Comparison of ENCODE assay signal across 8 cellular contexts in genomic region chr7:6615853-6616555, GRCh38. TPM values are rescaled to one million over a fixed set of nuclear protein-coding genes. Genes with fewer than 3 reads are reported as not detected.
DNase-seq lines count a peak whose midpoint lies in the region; ATAC-seq lines count a peak whose summit lies in the region.

No MANE protein-coding gene starts in this region.

- peaks cover 37% of the 10 kb centered on the region for H3K27me3 Mint-ChIP-seq in activated T-helper 1 cell treated with anti-CD3 and anti-CD28 coated beads, Interleukin-12 subunit alpha, Interleukin-12 subunit beta, Interleukin-2, Interleukin-4 antibody, amounts not matched to agents 30 ng/mL and 10 ng/mL and 1 ng/mL, durations not matched to agents 14 hours and 24 hours and 36 hours (ENCODE audit: insufficient read depth)

- H3K4me1 ChIP-seq in skeletal muscle tissue (ENCODE audit: control insufficient read depth in 3 of 3, insufficient read depth in 3 of 3, low read length in 3 of 3): peaks cover 3 to 13% (median 10%) of the 10 kb centered on the region in 3 donors

- no peak overlapping the region for H3K27ac Mint-ChIP-seq in activated T-helper 1 cell treated with anti-CD3 and anti-CD28 coated beads, Interleukin-12 subunit alpha, Interleukin-12 subunit beta, Interleukin-2, Interleukin-4 antibody, amounts not matched to agents 30 ng/mL and 10 ng/mL and 1 ng/mL, durations not matched to agents 14 hours and 24 hours and 36 hours

- no peaks in the 10 kb centered on the region for H3K9me3 ChIP-seq in skeletal muscle tissue (ENCODE audit: control insufficient read depth in 3 of 3, low read length in 3 of 3)

- intact Hi-C loops in activated T-helper 1 cell treated with anti-CD3 and anti-CD28 coated beads, Interleukin-12 subunit alpha, Interleukin-12 subunit beta, Interleukin-2, Interleukin-4 antibody, amounts not matched to agents 30 ng/mL and 10 ng/mL and 1 ng/mL, durations not matched to agents 14 hours and 24 hours and 36 hours (cut with micrococcal nuclease): no loop called here

- H3K27me3 ChIP-seq in skeletal muscle tissue (ENCODE audit: control insufficient read depth in 3 of 3, insufficient read depth in 3 of 3, low read length in 3 of 3): peaks cover 0 to 3% (median 0%) of the 10 kb centered on the region in 3 donors

- peaks cover 0 to 6% (median 3%) of the 10 kb centered on the region in 3 donors for H3K36me3 ChIP-seq in skeletal muscle tissue (ENCODE audit: control insufficient read depth in 3 of 3, insufficient read depth in 3 of 3, low read length in 3 of 3)

- H3K36me3 Mint-ChIP-seq in activated T-helper 1 cell treated with anti-CD3 and anti-CD28 coated beads, Interleukin-12 subunit alpha, Interleukin-12 subunit beta, Interleukin-2, Interleukin-4 antibody, amounts not matched to agents 30 ng/mL and 10 ng/mL and 1 ng/mL, durations not matched to agents 14 hours and 24 hours and 36 hours (ENCODE audit: low read depth): no peaks in the 10 kb centered on the region

- H3K4me1 Mint-ChIP-seq in activated T-helper 1 cell treated with anti-CD3 and anti-CD28 coated beads, Interleukin-12 subunit alpha, Interleukin-12 subunit beta, Interleukin-2, Interleukin-4 antibody, amounts not matched to agents 30 ng/mL and 10 ng/mL and 1 ng/mL, durations not matched to agents 14 hours and 24 hours and 36 hours (ENCODE audit: low read depth): peaks cover 12% of the 10 kb centered on the region

- peak overlapping the region; percentile 33 for H3K4me3 Mint-ChIP-seq in activated T-helper 1 cell treated with anti-CD3 and anti-CD28 coated beads, Interleukin-12 subunit alpha, Interleukin-12 subunit beta, Interleukin-2, Interleukin-4 antibody, amounts not matched to agents 30 ng/mL and 10 ng/mL and 1 ng/mL, durations not matched to agents 14 hours and 24 hours and 36 hours

- peak overlapping the region; percentile 66 to 82 (median 69) for H3K9ac ChIP-seq in skeletal muscle tissue (ENCODE audit: low read depth in 1 of 3, low read length in 3 of 3)

- no peaks in the 10 kb centered on the region for H3K9me3 Mint-ChIP-seq in activated T-helper 1 cell treated with anti-CD3 and anti-CD28 coated beads, Interleukin-12 subunit alpha, Interleukin-12 subunit beta, Interleukin-2, Interleukin-4 antibody, amounts not matched to agents 30 ng/mL and 10 ng/mL and 1 ng/mL, durations not matched to agents 14 hours and 24 hours and 36 hours

- H3K27ac ChIP-seq in skeletal muscle tissue (ENCODE audit: low read depth, low read length): no peak overlapping the region

- ATAC-seq in GM18858 (IDR thresholded peaks at IDR 0.05; ENCODE audit: unreplicated experiment) (no peak), GM19463 (IDR thresholded peaks at IDR 0.05; ENCODE audit: unreplicated experiment) (no peak)

- H3K4me3 ChIP-seq in iPS-11a (ENCODE audit: low read depth, low read length) (peak overlapping the region; percentile 51), skeletal muscle tissue (ENCODE audit: low read length in 3 of 3) (peak overlapping the region; percentile 61 to 78 (median 69))

- DNase-seq in NCI-H1417 (lab: John Stamatoyannopoulos, UW) (peak in 2 of 3 experiments; percentile 76 to 82), NCI-H1417 treated with DMSO at 0.1 percent for 48 hours (lab: John Stamatoyannopoulos, UW) (no peak), UCSD-AML1 (lab: John Stamatoyannopoulos, UW; ENCODE audit: unreplicated experiment) (no peak)
- DNase-seq in activated T-helper 1 cell treated with anti-CD3 and anti-CD28 coated beads, Interleukin-12 subunit alpha, Interleukin-12 subunit beta, Interleukin-2, Interleukin-4 antibody, amounts not matched to agents 30 ng/mL and 10 ng/mL and 1 ng/mL, durations not matched to agents 14 hours and 24 hours and 36 hours (ENCODE audit: low spot score): no peak

RNA-seq across cellular contexts. Expression of gene ZNF853, which starts 0.6 kb away (rescaled TPM):
- 0.41 and 0.42 TPM in 2 replicates for total RNA-seq in activated T-helper 1 cell treated with anti-CD3 and anti-CD28 coated beads, Interleukin-12 subunit alpha, Interleukin-12 subunit beta, Interleukin-2, Interleukin-4 antibody, amounts not matched to agents 30 ng/mL and 10 ng/mL and 1 ng/mL, durations not matched to agents 14 hours and 24 hours and 36 hours
- total RNA-seq in skeletal muscle tissue: 12.0 TPM

RNA-seq across cellular contexts. Expression of gene ZNF316, which starts 21.1 kb away (rescaled TPM):
- 30.7 and 33.8 TPM in 2 replicates for total RNA-seq in activated T-helper 1 cell treated with anti-CD3 and anti-CD28 coated beads, Interleukin-12 subunit alpha, Interleukin-12 subunit beta, Interleukin-2, Interleukin-4 antibody, amounts not matched to agents 30 ng/mL and 10 ng/mL and 1 ng/mL, durations not matched to agents 14 hours and 24 hours and 36 hours
- 9.9 TPM for total RNA-seq in skeletal muscle tissue

RNA-seq across cellular contexts. Expression of gene INTS15, which starts 26.2 kb away (rescaled TPM):
- 44.6 and 46.6 TPM in 2 replicates for total RNA-seq in activated T-helper 1 cell treated with anti-CD3 and anti-CD28 coated beads, Interleukin-12 subunit alpha, Interleukin-12 subunit beta, Interleukin-2, Interleukin-4 antibody, amounts not matched to agents 30 ng/mL and 10 ng/mL and 1 ng/mL, durations not matched to agents 14 hours and 24 hours and 36 hours
- total RNA-seq in skeletal muscle tissue: 10.4 TPM

RNA-seq across cellular contexts. Expression of gene ZDHHC4, which starts 38.8 kb away (rescaled TPM):
- 21.0 and 24.6 TPM in 2 replicates for total RNA-seq in activated T-helper 1 cell treated with anti-CD3 and anti-CD28 coated beads, Interleukin-12 subunit alpha, Interleukin-12 subunit beta, Interleukin-2, Interleukin-4 antibody, amounts not matched to agents 30 ng/mL and 10 ng/mL and 1 ng/mL, durations not matched to agents 14 hours and 24 hours and 36 hours
- 68.9 TPM for total RNA-seq in skeletal muscle tissue

Comparison
In these comparisons a context has a peak if more than half of its experiments do, and no peak if none do; other contexts are left out.
1. DNase-seq: peak in NCI-H1417 (2 of 3); none in NCI-H1417 treated with DMSO at 0.1 percent for 48 hours (single experiment), activated T-helper 1 cell treated with anti-CD3 and anti-CD28 coated beads, Interleukin-12 subunit alpha, Interleukin-12 subunit beta, Interleukin-2, Interleukin-4 antibody, amounts not matched to agents 30 ng/mL and 10 ng/mL and 1 ng/mL, durations not matched to agents 14 hours and 24 hours and 36 hours (single experiment) and UCSD-AML1 (single experiment).